33 cellular contexts compared by ENCODE assay signal in genomic region chr3:104214937-104215336, GRCh38.
"Had no signal": no experiment of that assay in that cellular context is flagged by ENCODE, and none has a peak within 500 bp of the region (broad histone marks: within the 10 kb centered on the region; RNA-seq: fewer than 3 reads in every experiment).

No MANE protein-coding gene starts in this region.

- H3K27ac ChIP-seq: adrenal gland, body of pancreas, cardiac muscle cell, colonic mucosa, epithelial cell of prostate, esophagus squamous epithelium, gastroesophageal sphincter, heart right ventricle, hepatocyte, VCaP had no signal

- H2AFZ ChIP-seq: hepatocyte had no signal

- H3K27me3 Mint-ChIP-seq: activated CD8-positive, alpha-beta T cell treated with anti-CD3 and anti-CD28 coated beads for 36 hours; activated naive CD8-positive, alpha-beta T cell treated with anti-CD3 and anti-CD28 coated beads for 36 hours; activated naive CD8-positive, alpha-beta T cell treated with anti-CD3 and anti-CD28 coated beads, Interleukin-2, amount 50 U/mL, for 24 hours; activated T-helper 17 cell treated with anti-CD3 and anti-CD28 coated beads, Interleukin-2, amount 50 U/mL, for 72 hours; T-helper 17 cell had no signal

- H3K4me1 ChIP-seq: adrenal gland, body of pancreas, colonic mucosa, esophagus squamous epithelium, gastroesophageal sphincter, heart right ventricle had no signal

- ATAC-seq: activated CD8-positive, alpha-beta T cell treated with anti-CD3 and anti-CD28 coated beads for 36 hours; activated naive CD8-positive, alpha-beta T cell treated with anti-CD3 and anti-CD28 coated beads, Interleukin-2, amount 50 U/mL, for 24 hours; activated T-cell treated with anti-CD3 and anti-CD28 coated beads, Interleukin-2, amount 50 U/mL, for 4 hours; activated T-helper 17 cell treated with anti-CD3 and anti-CD28 coated beads, Interleukin-2, amount 50 U/mL, for 72 hours; body of pancreas; gastroesophageal sphincter; heart right ventricle; T-helper 17 cell; WTC11 had no signal

- H3K9me3 Mint-ChIP-seq: activated CD8-positive, alpha-beta T cell treated with anti-CD3 and anti-CD28 coated beads for 36 hours; activated T-cell treated with anti-CD3 and anti-CD28 coated beads, Interleukin-2, amount 50 U/mL, for 4 hours; activated T-helper 17 cell treated with anti-CD3 and anti-CD28 coated beads, Interleukin-2, amount 50 U/mL, for 72 hours; T-helper 2 cell treated with Interferon-gamma antibody and Interleukin-4, amounts not matched to agents 5 μg/mL and 100 μg/mL, for 36 hours; WTC11 had no signal

- H3K4me3 ChIP-seq: adrenal gland, body of pancreas, cardiac muscle cell, colonic mucosa, esophagus squamous epithelium, gastroesophageal sphincter, heart right ventricle, hepatocyte had no signal

- H3K36me3 Mint-ChIP-seq: activated naive CD8-positive, alpha-beta T cell treated with anti-CD3 and anti-CD28 coated beads for 36 hours; WTC11 had no signal

- H3K9me3 ChIP-seq: adrenal gland, body of pancreas, colonic mucosa, esophagus squamous epithelium, gastroesophageal sphincter, heart right ventricle had no signal

- DNase-seq: activated CD4-positive, alpha-beta T cell treated with anti-CD3 and anti-CD28 coated beads for 48 hours; activated CD4-positive, alpha-beta T cell treated with anti-CD3 and anti-CD28 coated beads, Interleukin-2, amount 50 U/mL, for 1 hour; activated CD4-positive, alpha-beta T cell treated with anti-CD3 and anti-CD28 coated beads, Interleukin-2, amount 50 U/mL, for 48 hours; activated CD8-positive, alpha-beta memory T cell treated with anti-CD3 and anti-CD28 coated beads for 24 hours; activated CD8-positive, alpha-beta T cell treated with anti-CD3 and anti-CD28 coated beads for 36 hours; activated effector memory CD4-positive, alpha-beta T cell treated with Interleukin-2 at 50 U/mL for 16 hours; activated gamma-delta T cell treated with Interleukin-2 at 50 U/mL for 16 hours; activated naive CD4-positive, alpha-beta T cell treated with anti-CD3 and anti-CD28 coated beads, Interleukin-2, amount 50 U/mL, for 16 hours; activated naive CD4-positive, alpha-beta T cell treated with Interleukin-2 at 50 U/mL for 16 hours; activated naive CD8-positive, alpha-beta T cell treated with anti-CD3 and anti-CD28 coated beads for 36 hours; activated naive CD8-positive, alpha-beta T cell treated with anti-CD3 and anti-CD28 coated beads, Interleukin-2, amount 50 U/mL, for 24 hours; activated T-cell treated with anti-CD3 and anti-CD28 coated beads, Interleukin-2, amount 50 U/mL, for 4 hours; adrenal gland; amygdala; aorta; body of pancreas; central memory CD4-positive, alpha-beta T cell; cerebellar nuclear complex; colonic mucosa; effector CD8-positive, alpha-beta T cell; esophagus squamous epithelium; foreskin melanocyte; heart right ventricle; T-helper 17 cell; T1000 had no signal

- H3K27ac Mint-ChIP-seq: activated CD8-positive, alpha-beta T cell treated with anti-CD3 and anti-CD28 coated beads for 36 hours; activated naive CD8-positive, alpha-beta T cell treated with anti-CD3 and anti-CD28 coated beads for 36 hours; activated naive CD8-positive, alpha-beta T cell treated with anti-CD3 and anti-CD28 coated beads, Interleukin-2, amount 50 U/mL, for 24 hours; activated T-helper 17 cell treated with anti-CD3 and anti-CD28 coated beads, Interleukin-2, amount 50 U/mL, for 72 hours; T-helper 17 cell; T-helper 2 cell treated with Interferon-gamma antibody and Interleukin-4, amounts not matched to agents 5 μg/mL and 100 μg/mL, for 36 hours; WTC11 had no signal

- H3K27me3 ChIP-seq: adrenal gland, body of pancreas, cardiac muscle cell, colonic mucosa, esophagus squamous epithelium, gastroesophageal sphincter, heart right ventricle, hepatocyte had no signal

- H3K36me3 ChIP-seq: adrenal gland, cardiac muscle cell, colonic mucosa, esophagus squamous epithelium, gastroesophageal sphincter, heart right ventricle had no signal

- H3K4me2 ChIP-seq: hepatocyte had no signal

- H3K4me1 Mint-ChIP-seq: activated naive CD8-positive, alpha-beta T cell treated with anti-CD3 and anti-CD28 coated beads for 36 hours; activated naive CD8-positive, alpha-beta T cell treated with anti-CD3 and anti-CD28 coated beads, Interleukin-2, amount 50 U/mL, for 24 hours; activated T-helper 17 cell treated with anti-CD3 and anti-CD28 coated beads, Interleukin-2, amount 50 U/mL, for 72 hours; T-helper 17 cell had no signal

- H3K4me3 Mint-ChIP-seq: activated CD8-positive, alpha-beta T cell treated with anti-CD3 and anti-CD28 coated beads for 36 hours; activated naive CD8-positive, alpha-beta T cell treated with anti-CD3 and anti-CD28 coated beads for 36 hours; activated naive CD8-positive, alpha-beta T cell treated with anti-CD3 and anti-CD28 coated beads, Interleukin-2, amount 50 U/mL, for 24 hours; activated T-cell treated with anti-CD3 and anti-CD28 coated beads, Interleukin-2, amount 50 U/mL, for 4 hours; activated T-helper 17 cell treated with anti-CD3 and anti-CD28 coated beads, Interleukin-2, amount 50 U/mL, for 72 hours; T-helper 17 cell; T-helper 2 cell treated with Interferon-gamma antibody and Interleukin-4, amounts not matched to agents 5 μg/mL and 100 μg/mL, for 36 hours; WTC11 had no signal

- H3K79me2 ChIP-seq: hepatocyte had no signal
